ENCODE assay signal across 21 cellular contexts in genomic region chr6:17225767-17226166, GRCh38. TPM values are rescaled to one million over a fixed set of nuclear protein-coding genes. Genes with fewer than 3 reads are reported as not detected.
"Had no signal": no experiment of that assay in that cellular context is flagged by ENCODE, and none has a peak within 500 bp of the region (broad histone marks: within the 10 kb centered on the region; RNA-seq: fewer than 3 reads in every experiment).

No MANE protein-coding gene starts in this region.

- H3K27ac Mint-ChIP-seq: activated T-cell treated with anti-CD3 and anti-CD28 coated beads, Interleukin-2, amount 50 U/mL, for 72 hours; memory B cell; naive thymus-derived CD8-positive, alpha-beta T cell; stimulated activated naive CD8-positive, alpha-beta T cell treated with anti-CD3 and anti-CD28 coated beads, Interleukin-15, amount 100 ng/mL, for 72 hours; T-helper 17 cell; type B pancreatic cell had no signal

- H3K36me3 Mint-ChIP-seq: memory B cell, type B pancreatic cell had no signal

- FAIRE-seq: endometrium had no signal

- DNase-seq: activated CD4-positive, alpha-beta T cell treated with anti-CD3 and anti-CD28 coated beads, Interleukin-2, amount 50 U/mL, for 4 hours; activated effector memory CD4-positive, alpha-beta T cell treated with anti-CD3 and anti-CD28 coated beads, Interleukin-2, amount 50 U/mL, for 16 hours; activated naive CD4-positive, alpha-beta T cell treated with anti-CD3 and anti-CD28 coated beads, Interleukin-2, amount 50 U/mL, for 16 hours; activated T-cell treated with anti-CD3 and anti-CD28 coated beads, Interleukin-2, amount 50 U/mL, for 72 hours; cerebellar nuclear complex; cortex of kidney; erythroblast; heart left ventricle; naive thymus-derived CD8-positive, alpha-beta T cell; stimulated activated CD4-positive, alpha-beta T cell treated with anti-CD3 and anti-CD28 coated beads, Interleukin-2, amount 100 ng/mL, for 24 hours; stimulated activated naive CD8-positive, alpha-beta T cell treated with anti-CD3 and anti-CD28 coated beads, Interleukin-15, amount 100 ng/mL, for 72 hours; T-helper 17 cell had no signal

- H3K4me3 Mint-ChIP-seq: activated T-cell treated with anti-CD3 and anti-CD28 coated beads, Interleukin-2, amount 50 U/mL, for 72 hours; memory B cell; naive thymus-derived CD8-positive, alpha-beta T cell; stimulated activated naive CD8-positive, alpha-beta T cell treated with anti-CD3 and anti-CD28 coated beads, Interleukin-15, amount 100 ng/mL, for 72 hours; T-helper 17 cell; type B pancreatic cell had no signal

- H3K4me1 Mint-ChIP-seq: memory B cell; stimulated activated naive CD8-positive, alpha-beta T cell treated with anti-CD3 and anti-CD28 coated beads, Interleukin-15, amount 100 ng/mL, for 72 hours; T-helper 17 cell had no signal

- H2AFZ ChIP-seq: parathyroid adenoma had no signal

- H3K79me2 ChIP-seq: parathyroid adenoma had no signal

- H3K27me3 ChIP-seq: ascending aorta, breast epithelium, gastroesophageal sphincter, heart left ventricle had no signal

- H3K36me3 ChIP-seq: ascending aorta, breast epithelium, gastroesophageal sphincter, heart left ventricle had no signal

- H3K27ac ChIP-seq: ascending aorta, breast epithelium, gastroesophageal sphincter, parathyroid adenoma, VCaP had no signal

- ATAC-seq: activated T-cell treated with anti-CD3 and anti-CD28 coated beads, Interleukin-2, amount 50 U/mL, for 72 hours; gastroesophageal sphincter; naive thymus-derived CD8-positive, alpha-beta T cell; stimulated activated naive CD8-positive, alpha-beta T cell treated with anti-CD3 and anti-CD28 coated beads, Interleukin-15, amount 100 ng/mL, for 72 hours; T-helper 17 cell had no signal

- H3K9me3 Mint-ChIP-seq: type B pancreatic cell had no signal

- H3K27me3 Mint-ChIP-seq: memory B cell; stimulated activated naive CD8-positive, alpha-beta T cell treated with anti-CD3 and anti-CD28 coated beads, Interleukin-15, amount 100 ng/mL, for 72 hours; type B pancreatic cell had no signal

- H3K4me1 ChIP-seq: ascending aorta, breast epithelium, parathyroid adenoma had no signal

- H3K4me3 ChIP-seq: ascending aorta, breast epithelium, gastroesophageal sphincter, heart left ventricle had no signal

- H3K9me3 ChIP-seq: ascending aorta, breast epithelium, gastroesophageal sphincter, heart left ventricle had no signal

RNA-seq across cellular contexts. Expression of gene RBM24, which starts 55.4 kb away (rescaled TPM):
- total RNA-seq: activated CD8-positive, alpha-beta memory T cell treated with anti-CD3 and anti-CD28 coated beads for 36 hours; activated T-cell treated with anti-CD3 and anti-CD28 coated beads, Interleukin-2, amount 50 U/mL, for 72 hours; naive thymus-derived CD8-positive, alpha-beta T cell had no signal
- polyA plus RNA-seq: naive thymus-derived CD8-positive, alpha-beta T cell had no signal
